In genomic region chr11:76680517-76681425, GRCh38 we compare ENCODE assay signal across 8 cellular contexts. TPM values are rescaled to one million over a fixed set of nuclear protein-coding genes. Genes with fewer than 3 reads are reported as not detected.
DNase-seq lines count a peak whose midpoint lies in the region; ATAC-seq and TF ChIP-seq lines count a peak whose summit lies in the region.

No MANE protein-coding gene starts in this region.

- H3K4me3 Mint-ChIP-seq in Calu3 (ENCODE audit: low read depth, unreplicated experiment) = no peak overlapping the region

- no peaks in the 10 kb centered on the region for H3K36me3 Mint-ChIP-seq in Calu3 (ENCODE audit: insufficient read depth, unreplicated experiment)

- H3K27ac Mint-ChIP-seq in Calu3 (ENCODE audit: unreplicated experiment) = no peak overlapping the region

- H3K4me1 Mint-ChIP-seq in Calu3 (ENCODE audit: low read depth, unreplicated experiment) = no peaks in the 10 kb centered on the region

- TF ChIP-seq CTCF in Calu3 (IDR thresholded peaks at IDR 0.05; ENCODE audit: unreplicated experiment) = peak; percentile 74

- DNase-seq in Calu3 (peak; percentile 80), NCI-H748 (lab: John Stamatoyannopoulos, UW; ENCODE audit: unreplicated experiment) (peak; percentile 69), ecto neural progenitor cell (ENCODE audit: low spot score) (peak; percentile 86), medulla oblongata (ENCODE audit: extremely low spot score) (peak; percentile 78)
- DNase-seq in activated CD4-positive, alpha-beta T cell treated with anti-CD3 and anti-CD28 coated beads, Interleukin-2, amount 50 U/mL, for 1 hour = peak; percentile 32
- DNase-seq in stimulated activated CD8-positive, alpha-beta memory T cell treated with anti-CD3 and anti-CD28 coated beads, Interleukin-15, amount 100 ng/mL, for 4 hours (ENCODE audit: low read depth in 2 of 2) = peak; percentile 20 to 27

- intact Hi-C loops in Calu3 (cut with micrococcal nuclease; ENCODE audit: unreplicated experiment) = loop anchor here (1.0 kb wide), 1 partner anchor 129 kb away; no protein-coding TSS in a partner anchor

- ATAC-seq in HG02798 (IDR thresholded peaks at IDR 0.05; ENCODE audit: poor library complexity, unreplicated experiment) (peak; percentile 48), HG02981 (IDR thresholded peaks at IDR 0.05; ENCODE audit: unreplicated experiment) (no peak)

- no TSS peak for BruUV-seq in Calu3 (replicated peaks; lab: Mats Ljungman, UMichigan)

- peaks cover 81% of the 10 kb centered on the region for H3K27me3 Mint-ChIP-seq in Calu3 (ENCODE audit: unreplicated experiment)

- CTCF ChIA-PET in Calu3 (lab: Charles Lee) = interaction anchor here (0.6 to 1.0 kb wide), 2 partner anchors 10 kb away, joined by 3 read pairs; partner anchors contain the start of gene LRRC32

- no peaks in the 10 kb centered on the region for H3K9me3 Mint-ChIP-seq in Calu3 (ENCODE audit: low read depth, unreplicated experiment)

RNA-seq across cellular contexts. Expression of gene LRRC32, which starts 10.2 kb away (rescaled TPM):
- total RNA-seq in Calu3 (2022) = 0.17 TPM in 1 of 2 replicates, not detected in the other

Comparison
In these comparisons a context has a peak if more than half of its experiments do, and no peak if none do; other contexts are left out.
1. DNase-seq: peak in every context shown above with its lines; median percentile 86 in ecto neural progenitor cell; 80 in Calu3; 78 in medulla oblongata; 69 in NCI-H748; 32 in activated CD4-positive, alpha-beta T cell treated with anti-CD3 and anti-CD28 coated beads, Interleukin-2, amount 50 U/mL, for 1 hour; 24 in stimulated activated CD8-positive, alpha-beta memory T cell treated with anti-CD3 and anti-CD28 coated beads, Interleukin-15, amount 100 ng/mL, for 4 hours.